Comparison of ENCODE assay signal across 17 cellular contexts in the genomic region with DNA sequence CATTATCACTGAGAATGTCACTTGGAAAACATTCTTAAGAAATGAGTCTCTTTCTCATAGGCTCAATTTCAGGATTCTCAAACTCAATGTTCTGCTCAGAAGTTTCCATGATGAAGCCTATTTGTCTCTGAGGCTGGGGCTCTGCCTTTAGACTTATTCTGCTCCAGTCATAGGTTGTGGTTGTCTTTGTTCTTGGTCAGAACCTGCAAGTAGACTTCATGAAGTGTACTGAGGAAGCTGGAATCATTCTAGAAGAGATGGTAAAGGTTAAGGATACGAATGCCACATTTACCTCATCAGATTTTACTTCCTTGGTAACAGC. TPM values are rescaled to one million over a fixed set of nuclear protein-coding genes. Genes with fewer than 3 reads are reported as not detected.
DNase-seq lines count a peak whose midpoint lies in the region; ATAC-seq and TF ChIP-seq lines count a peak whose summit lies in the region.
"Had no signal": no experiment of that assay in that cellular context is flagged by ENCODE, and none has a peak within 500 bp of the region (broad histone marks: within the 10 kb centered on the region; RNA-seq: fewer than 3 reads in every experiment).

No MANE protein-coding gene starts in this region.

- no peak for TF ChIP-seq CTCF in WTC11 (IDR thresholded peaks at IDR 0.05)
- TF ChIP-seq CTCF in esophagus muscularis mucosa (IDR thresholded peaks at IDR 0.05): no peak
- no peak for TF ChIP-seq CTCF in sigmoid colon (IDR thresholded peaks at IDR 0.05)

- H3K27me3 ChIP-seq in esophagus muscularis mucosa: no peaks in the 10 kb centered on the region
- H3K27me3 ChIP-seq in sigmoid colon: no peaks in the 10 kb centered on the region
- no peaks in the 10 kb centered on the region for H3K27me3 ChIP-seq in aorta (ENCODE audit: control insufficient read depth in 1 of 2, insufficient read depth in 2 of 2, low read length in 1 of 2)
- H3K27me3 ChIP-seq: uterus had no signal

- 75% methylated on average over 1 of the region's 1 CpG for WGBS in esophagus muscularis mucosa
- 85 to 93% methylated on average over 1 of the region's 1 CpG for WGBS in sigmoid colon, 2 donors
- WGBS in aorta, 2 donors: 84 to 89% methylated on average over 1 of the region's 1 CpG

- ATAC-seq in WTC11 (no peak), GM21526 (IDR thresholded peaks at IDR 0.05; ENCODE audit: low FRiP score, unreplicated experiment) (no peak), aorta (ENCODE audit: low FRiP score) (no peak)
- ATAC-seq: HCT116; stimulated activated memory B cell treated with anti-CD40 and anti-IgM and Interleukin-4, amounts not matched to agents 10 μg/mL and 1 μg/mL and 100 μg/mL, for 72 hours had no signal

- H3K36me3 Mint-ChIP-seq in activated CD4-positive, alpha-beta memory T cell treated with anti-CD3 and anti-CD28 coated beads for 36 hours: peaks cover 17% of the 10 kb centered on the region
- peaks cover 16% of the 10 kb centered on the region for H3K36me3 Mint-ChIP-seq in activated CD4-positive, alpha-beta memory T cell treated with anti-CD3 and anti-CD28 coated beads, Interleukin-2, amount 10 ng/mL, durations not matched to agents 7 days and 5 days (ENCODE audit: low read depth)
- H3K36me3 Mint-ChIP-seq in WTC11: peaks cover 20% of the 10 kb centered on the region

- peak overlapping the region; percentile 70 to 81 (median 76) for H3K27ac ChIP-seq in esophagus muscularis mucosa (replicated peaks in 1 of 4)
- H3K27ac ChIP-seq in sigmoid colon: peak overlapping the region; percentile 69 to 78 (median 75)
- no peak overlapping the region for H3K27ac ChIP-seq in aorta (ENCODE audit: low read depth in 1 of 2, low read length in 2 of 2)
- H3K27ac ChIP-seq: uterus had no signal

- no peak overlapping the region for H3K4me3 ChIP-seq in esophagus muscularis mucosa
- no peak overlapping the region for H3K4me3 ChIP-seq in sigmoid colon
- H3K4me3 ChIP-seq in aorta (ENCODE audit: low read length in 2 of 2): no peak overlapping the region
- H3K4me3 ChIP-seq: uterus had no signal

- DNase-seq in activated CD4-positive, alpha-beta memory T cell treated with anti-CD3 and anti-CD28 coated beads for 36 hours: no peak
- no peak for DNase-seq in activated CD4-positive, alpha-beta memory T cell treated with anti-CD3 and anti-CD28 coated beads, Interleukin-2, amount 10 ng/mL, durations not matched to agents 7 days and 5 days
- DNase-seq in WTC11 (ENCODE audit: low spot score) (no peak), esophagus muscularis mucosa (ENCODE audit: extremely low spot score) (no peak), sigmoid colon (no peak), T1000 (lab: John Stamatoyannopoulos, UW) (no peak), aorta (no peak)
- DNase-seq: activated CD8-positive, alpha-beta memory T cell treated with anti-CD3 and anti-CD28 coated beads, Interleukin-2, amount 50 U/mL, for 4 hours; CD8-positive, alpha-beta memory T cell; NCI-H2029 treated with DMSO at 0.1 percent for 48 hours; NCI-H524; uterus had no signal

- intact Hi-C loops in activated CD4-positive, alpha-beta memory T cell treated with anti-CD3 and anti-CD28 coated beads for 36 hours (cut with micrococcal nuclease): loop anchor here (5.0 kb wide), 1 partner anchor 65 kb away; no protein-coding TSS in a partner anchor
- intact Hi-C loops in esophagus muscularis mucosa (cut with DNase I) (no loop called here), sigmoid colon (cut with DNase I) (no loop called here), aorta (cut with DNase I) (no loop called here)

- H3K9me3 ChIP-seq in esophagus muscularis mucosa (no peaks in the 10 kb centered on the region), sigmoid colon (no peaks in the 10 kb centered on the region), aorta (ENCODE audit: control insufficient read depth, low read length) (no peaks in the 10 kb centered on the region)
- H3K9me3 ChIP-seq: uterus had no signal

- no peak overlapping the region for H3K4me3 Mint-ChIP-seq in activated CD4-positive, alpha-beta memory T cell treated with anti-CD3 and anti-CD28 coated beads for 36 hours
- no peak overlapping the region for H3K4me3 Mint-ChIP-seq in activated CD4-positive, alpha-beta memory T cell treated with anti-CD3 and anti-CD28 coated beads, Interleukin-2, amount 10 ng/mL, durations not matched to agents 7 days and 5 days
- peak overlapping the region; percentile 52; the same call in 1 of the 2 replicates for H3K4me3 Mint-ChIP-seq in WTC11
- H3K4me3 Mint-ChIP-seq: CD8-positive, alpha-beta memory T cell; IgD-negative memory B cell; memory B cell; stimulated activated memory B cell treated with anti-CD40 and anti-IgM and Interleukin-4, amounts not matched to agents 10 μg/mL and 1 μg/mL and 100 μg/mL, for 72 hours had no signal

- no peaks in the 10 kb centered on the region for H3K9me3 Mint-ChIP-seq in activated CD4-positive, alpha-beta memory T cell treated with anti-CD3 and anti-CD28 coated beads for 36 hours
- no peaks in the 10 kb centered on the region for H3K9me3 Mint-ChIP-seq in activated CD4-positive, alpha-beta memory T cell treated with anti-CD3 and anti-CD28 coated beads, Interleukin-2, amount 10 ng/mL, durations not matched to agents 7 days and 5 days
- no peaks in the 10 kb centered on the region for H3K9me3 Mint-ChIP-seq in WTC11
- H3K9me3 Mint-ChIP-seq: CD8-positive, alpha-beta memory T cell; IgD-negative memory B cell; memory B cell; stimulated activated memory B cell treated with anti-CD40 and anti-IgM and Interleukin-4, amounts not matched to agents 10 μg/mL and 1 μg/mL and 100 μg/mL, for 72 hours had no signal

- no peak for TF ChIP-seq EP300 in esophagus muscularis mucosa (IDR thresholded peaks at IDR 0.05)
- no peak for TF ChIP-seq EP300 in sigmoid colon (IDR thresholded peaks at IDR 0.05)

- H3K4me1 ChIP-seq in esophagus muscularis mucosa: peaks cover 6 to 54% (median 45%) of the 10 kb centered on the region in 4 donors
- H3K4me1 ChIP-seq in sigmoid colon: peaks cover 0 to 34% (median 25%) of the 10 kb centered on the region in 4 donors
- H3K4me1 ChIP-seq in aorta (ENCODE audit: control insufficient read depth in 1 of 2, insufficient read depth in 2 of 2, low read length in 2 of 2): no peaks in the 10 kb centered on the region
- H3K4me1 ChIP-seq: uterus had no signal

- no peaks in the 10 kb centered on the region for H3K27me3 Mint-ChIP-seq in activated CD4-positive, alpha-beta memory T cell treated with anti-CD3 and anti-CD28 coated beads for 36 hours
- no peaks in the 10 kb centered on the region for H3K27me3 Mint-ChIP-seq in activated CD4-positive, alpha-beta memory T cell treated with anti-CD3 and anti-CD28 coated beads, Interleukin-2, amount 10 ng/mL, durations not matched to agents 7 days and 5 days
- no peaks in the 10 kb centered on the region for H3K27me3 Mint-ChIP-seq in WTC11 (ENCODE audit: low read depth)
- H3K27me3 Mint-ChIP-seq: CD8-positive, alpha-beta memory T cell; IgD-negative memory B cell; memory B cell; stimulated activated memory B cell treated with anti-CD40 and anti-IgM and Interleukin-4, amounts not matched to agents 10 μg/mL and 1 μg/mL and 100 μg/mL, for 72 hours had no signal

- peaks cover 9% of the 10 kb centered on the region for H3K4me1 Mint-ChIP-seq in activated CD4-positive, alpha-beta memory T cell treated with anti-CD3 and anti-CD28 coated beads for 36 hours (ENCODE audit: low read depth)
- no peaks in the 10 kb centered on the region for H3K4me1 Mint-ChIP-seq in activated CD4-positive, alpha-beta memory T cell treated with anti-CD3 and anti-CD28 coated beads, Interleukin-2, amount 10 ng/mL, durations not matched to agents 7 days and 5 days
- peaks cover 52% of the 10 kb centered on the region for H3K4me1 Mint-ChIP-seq in WTC11
- H3K4me1 Mint-ChIP-seq: CD8-positive, alpha-beta memory T cell; IgD-negative memory B cell; memory B cell; stimulated activated memory B cell treated with anti-CD40 and anti-IgM and Interleukin-4, amounts not matched to agents 10 μg/mL and 1 μg/mL and 100 μg/mL, for 72 hours had no signal

- CTCF ChIA-PET in activated CD4-positive, alpha-beta memory T cell treated with anti-CD3 and anti-CD28 coated beads for 36 hours (lab: Charles Lee): interaction anchor here (3.2 kb wide), 1 partner anchor 12 kb away, joined by 8 read pairs; no protein-coding TSS in a partner anchor
- CTCF ChIA-PET in activated CD4-positive, alpha-beta memory T cell treated with anti-CD3 and anti-CD28 coated beads, Interleukin-2, amount 10 ng/mL, durations not matched to agents 7 days and 5 days (lab: Charles Lee): interaction anchor here (1.4 to 1.7 kb wide), 2 partner anchors 12 to 91 kb away, joined by 3 to 4 read pairs; no protein-coding TSS in a partner anchor
- CTCF ChIA-PET in WTC11 (lab: Charles Lee): interaction anchor here (0.6 to 2.9 kb wide), 7 partner anchors 13 to 577 kb away, joined by 3 to 13 read pairs (median 5); no protein-coding TSS in a partner anchor

- TF ChIP-seq POLR2A in esophagus muscularis mucosa (IDR thresholded peaks at IDR 0.05; ENCODE audit: low read depth): no peak
- no peak for TF ChIP-seq POLR2A in sigmoid colon (IDR thresholded peaks at IDR 0.05)

- POLR2A ChIA-PET in activated CD4-positive, alpha-beta memory T cell treated with anti-CD3 and anti-CD28 coated beads for 36 hours (lab: Charles Lee): no interaction called here
- POLR2A ChIA-PET in activated CD4-positive, alpha-beta memory T cell treated with anti-CD3 and anti-CD28 coated beads, Interleukin-2, amount 10 ng/mL, durations not matched to agents 7 days and 5 days (lab: Charles Lee): no interaction called here
- POLR2A ChIA-PET in WTC11 (lab: Charles Lee): no interaction called here

- peak overlapping the region; percentile 54 for H3K27ac Mint-ChIP-seq in activated CD4-positive, alpha-beta memory T cell treated with anti-CD3 and anti-CD28 coated beads for 36 hours
- no peak overlapping the region for H3K27ac Mint-ChIP-seq in activated CD4-positive, alpha-beta memory T cell treated with anti-CD3 and anti-CD28 coated beads, Interleukin-2, amount 10 ng/mL, durations not matched to agents 7 days and 5 days
- H3K27ac Mint-ChIP-seq in WTC11: peak overlapping the region; percentile 96
- H3K27ac Mint-ChIP-seq: memory B cell; stimulated activated memory B cell treated with anti-CD40 and anti-IgM and Interleukin-4, amounts not matched to agents 10 μg/mL and 1 μg/mL and 100 μg/mL, for 72 hours had no signal

- H3K36me3 ChIP-seq in esophagus muscularis mucosa (peaks cover 0 to 80% (median 38%) of the 10 kb centered on the region in 4 donors), sigmoid colon (peaks cover 0 to 40% (median 8%) of the 10 kb centered on the region in 4 donors), aorta (ENCODE audit: control insufficient read depth in 1 of 2, insufficient read depth in 2 of 2, low read length in 1 of 2) (peaks cover 1 to 22% of the 10 kb centered on the region in 2 donors)
- H3K36me3 ChIP-seq: uterus had no signal

RNA-seq across cellular contexts. Expression of gene TKT, which starts 31.6 kb away (rescaled TPM):
- 100 to 1,000 TPM; 252 to 254 TPM for total RNA-seq in activated CD4-positive, alpha-beta memory T cell treated with anti-CD3 and anti-CD28 coated beads for 36 hours
- 100 to 1,000 TPM; 238 to 240 TPM for total RNA-seq in activated CD4-positive, alpha-beta memory T cell treated with anti-CD3 and anti-CD28 coated beads, Interleukin-2, amount 10 ng/mL, durations not matched to agents 7 days and 5 days
- total RNA-seq in WTC11 (2021) (1,040 to 1,222 TPM (median 1,204 TPM) in 3 replicates), esophagus muscularis mucosa (100 to 1,000 TPM; 295 to 524 (median 378) TPM), sigmoid colon (100 to 1,000 TPM; 138 to 253 (median 185) TPM), aorta (100 to 1,000 TPM; 109 to 183 TPM)
- polyA plus RNA-seq in sigmoid colon (100 to 1,000 TPM in 2 of 3 donors, 10 to 100 TPM in 1; 88.9 to 305 (median 102) TPM), aorta (100 to 1,000 TPM in 1 of 2 donors, 10 to 100 TPM in 1; 92.4 to 208 TPM)

RNA-seq across cellular contexts. Expression of gene DCP1A, which starts 60.0 kb away (rescaled TPM):
- 10 to 100 TPM; 32.0 to 32.7 TPM for total RNA-seq in activated CD4-positive, alpha-beta memory T cell treated with anti-CD3 and anti-CD28 coated beads for 36 hours
- 10 to 100 TPM; 33.0 to 34.7 TPM for total RNA-seq in activated CD4-positive, alpha-beta memory T cell treated with anti-CD3 and anti-CD28 coated beads, Interleukin-2, amount 10 ng/mL, durations not matched to agents 7 days and 5 days
- total RNA-seq in WTC11 (2021) (16.4 to 19.1 TPM (median 17.4 TPM) in 3 replicates), esophagus muscularis mucosa (10 to 100 TPM; 17.0 to 26.4 (median 20.5) TPM), sigmoid colon (10 to 100 TPM; 21.0 to 32.7 (median 22.6) TPM), aorta (10 to 100 TPM; 26.8 to 27.0 TPM)
- polyA plus RNA-seq in sigmoid colon (10 to 100 TPM in 1 of 3 donors, 1 to 10 TPM in 2; 4.8 to 10.6 (median 6.0) TPM), aorta (1 to 10 TPM; 2.5 to 8.4 TPM)

Comparison
In these comparisons a context has a peak if more than half of its experiments do, and no peak if none do; other contexts are left out.
1. H3K27ac ChIP-seq: peak in esophagus muscularis mucosa (4 of 4) and sigmoid colon (4 of 4); none in aorta (0 of 2).